1 cellular context compared by ENCODE assay signal in genomic region chr22:40022536-40023225, GRCh38.
TF ChIP-seq lines count a peak whose summit lies in the region.

No MANE protein-coding gene starts in this region.

TF ChIP-seq in GM23338, 12 proteins besides CTCF, POLR2A, EP300 and RAD21 (continued from another document):
- TF ChIP-seq ETS1 (IDR thresholded peaks at IDR 0.05) (no peak), NANOG (IDR thresholded peaks at IDR 0.05; ENCODE audit: borderline replicate concordance) (no peak), JUNB (IDR thresholded peaks at IDR 0.05; ENCODE audit: unreplicated experiment) (no peak), CREB1 (CRISPR knock-in tag; IDR thresholded peaks at IDR 0.05; ENCODE audit: low read depth) (no peak), EZH2phosphoT487 (IDR thresholded peaks at IDR 0.05; ENCODE audit: unreplicated experiment) (no peak), ZNF462 (CRISPR knock-in tag; IDR thresholded peaks at IDR 0.05) (no peak)
